22 cellular contexts compared by ENCODE assay signal in genomic region chr4:155552180-155552579, GRCh38.
DNase-seq lines count a peak whose midpoint lies in the region; ATAC-seq, FAIRE-seq and TF ChIP-seq lines count a peak whose summit lies in the region.
"Had no signal": no experiment of that assay in that cellular context is flagged by ENCODE, and none has a peak within 500 bp of the region (broad histone marks: within the 10 kb centered on the region; RNA-seq: fewer than 3 reads in every experiment).

No MANE protein-coding gene starts in this region.

- ATAC-seq in HG03045 (IDR thresholded peaks at IDR 0.05; ENCODE audit: unreplicated experiment), result no peak
- ATAC-seq: A549; activated naive CD4-positive, alpha-beta T cell treated with anti-CD3 and anti-CD28 coated beads, Interleukin-2, amount 50 U/mL, for 72 hours; CD8-positive, alpha-beta T cell had no signal

- H3K36me3 Mint-ChIP-seq in astrocyte (ENCODE audit: low read depth, unreplicated experiment) (no peaks in the 10 kb centered on the region), glutamatergic neuron (ENCODE audit: unreplicated experiment) (peaks cover 13% of the 10 kb centered on the region)
- H3K36me3 Mint-ChIP-seq: CD8-positive, alpha-beta T cell had no signal

- H3K27ac ChIP-seq in astrocyte (ENCODE audit: low read depth, low read length) (no peak overlapping the region), right atrium auricular region (no peak overlapping the region)
- H3K27ac ChIP-seq: A549, HL-60, tibial artery had no signal

- FAIRE-seq in astrocyte (lab: Jason Lieb, UNC), result no peak
- FAIRE-seq in H54 (lab: Jason Lieb, UNC), result no peak
- no peak for FAIRE-seq in GM12891 (lab: Jason Lieb, UNC)
- FAIRE-seq: A549, TTC549 had no signal

- peaks cover 5% of the 10 kb centered on the region for H3K4me1 Mint-ChIP-seq in astrocyte (ENCODE audit: low read depth, unreplicated experiment)
- H3K4me1 Mint-ChIP-seq in glutamatergic neuron (ENCODE audit: low read depth, unreplicated experiment), result no peaks in the 10 kb centered on the region
- H3K4me1 Mint-ChIP-seq: central memory CD8-positive, alpha-beta T cell had no signal

- TF ChIP-seq CTCF in astrocyte (IDR thresholded peaks at IDR 0.05; ENCODE audit: insufficient read depth, low read depth, low read length) (no peak), glutamatergic neuron (IDR thresholded peaks at IDR 0.05; ENCODE audit: partially characterized antibody, unreplicated experiment) (no peak), right atrium auricular region (IDR thresholded peaks at IDR 0.05) (no peak)

- no peaks in the 10 kb centered on the region for H3K4me1 ChIP-seq in astrocyte (ENCODE audit: insufficient read depth, low read length)
- H3K4me1 ChIP-seq in right atrium auricular region, result no peaks in the 10 kb centered on the region
- H3K4me1 ChIP-seq: A549 had no signal

- no peaks in the 10 kb centered on the region for H3K36me3 ChIP-seq in astrocyte (ENCODE audit: insufficient read depth, low read length)
- no peaks in the 10 kb centered on the region for H3K36me3 ChIP-seq in right atrium auricular region
- H3K36me3 ChIP-seq: tibial artery had no signal

- H2AFZ ChIP-seq in astrocyte (ENCODE audit: low read depth, low read length), result no peak overlapping the region

- H3K27me3 Mint-ChIP-seq in astrocyte (ENCODE audit: low read depth, unreplicated experiment) (no peaks in the 10 kb centered on the region), glutamatergic neuron (ENCODE audit: unreplicated experiment) (peaks cover 1% of the 10 kb centered on the region)
- H3K27me3 Mint-ChIP-seq: activated T-cell treated with anti-CD3 and anti-CD28 coated beads, Interleukin-2, amount 50 U/mL, for 24 hours; central memory CD8-positive, alpha-beta T cell had no signal

- peak; percentile 55 for DNase-seq in A172 (ENCODE audit: low spot score)
- DNase-seq in HT1080 (ENCODE audit: low read depth), result peak; percentile 72
- peak; percentile 30 for DNase-seq in astrocyte (ENCODE audit: low read depth)
- DNase-seq in glutamatergic neuron, result peak; percentile 24
- no peak for DNase-seq in right atrium auricular region (ENCODE audit: low spot score)
- DNase-seq in H54 (ENCODE audit: insufficient read length, low spot score), result no peak
- no peak for DNase-seq in GM12891 (ENCODE audit: insufficient read length, low spot score)
- DNase-seq: activated CD4-positive, alpha-beta T cell treated with anti-CD3 and anti-CD28 coated beads, Interleukin-2, amount 50 U/mL, for 4 hours; activated T-cell treated with anti-CD3 and anti-CD28 coated beads, Interleukin-2, amount 50 U/mL, for 24 hours; CD8-positive, alpha-beta T cell; GDM1; kidney; NCI-H1436 treated with DMSO at 0.1 percent for 48 hours; NCI-H446; SK-N-SH; tibial artery had no signal

- no peak overlapping the region for H3K4me3 Mint-ChIP-seq in astrocyte (ENCODE audit: unreplicated experiment)
- H3K4me3 Mint-ChIP-seq in glutamatergic neuron (ENCODE audit: unreplicated experiment), result no peak overlapping the region
- H3K4me3 Mint-ChIP-seq: activated T-cell treated with anti-CD3 and anti-CD28 coated beads, Interleukin-2, amount 50 U/mL, for 24 hours; CD8-positive, alpha-beta T cell; central memory CD8-positive, alpha-beta T cell had no signal

- TF ChIP-seq POLR2A in H54 (IDR thresholded peaks at IDR 0.05; ENCODE audit: low read depth, low read length) (no peak), GM12891 (IDR thresholded peaks at IDR 0.05; ENCODE audit: low read depth, low read length) (no peak)

- no peaks in the 10 kb centered on the region for H3K27me3 ChIP-seq in astrocyte (ENCODE audit: insufficient read depth, low read length)
- no peaks in the 10 kb centered on the region for H3K27me3 ChIP-seq in right atrium auricular region
- H3K27me3 ChIP-seq: tibial artery had no signal

- H3K79me2 ChIP-seq in astrocyte (ENCODE audit: insufficient read depth, low read length), result no peaks in the 10 kb centered on the region

- H4K20me1 ChIP-seq in astrocyte (ENCODE audit: insufficient read depth, low read length), result no peaks in the 10 kb centered on the region

- H3K9me3 ChIP-seq in astrocyte (ENCODE audit: insufficient read depth, low read depth, low read length) (no peaks in the 10 kb centered on the region), right atrium auricular region (peaks cover 0 to 16% of the 10 kb centered on the region in 2 donors)
- H3K9me3 ChIP-seq: A549, SK-N-SH had no signal

- no peak overlapping the region for H3K9ac ChIP-seq in astrocyte (ENCODE audit: low read length)
- H3K9ac ChIP-seq: SK-N-SH had no signal

- no peak overlapping the region for H3K27ac Mint-ChIP-seq in astrocyte (ENCODE audit: unreplicated experiment)
- H3K27ac Mint-ChIP-seq in glutamatergic neuron (ENCODE audit: unreplicated experiment), result no peak overlapping the region
- H3K27ac Mint-ChIP-seq: activated naive CD4-positive, alpha-beta T cell treated with anti-CD3 and anti-CD28 coated beads, Interleukin-2, amount 50 U/mL, for 72 hours; activated T-cell treated with anti-CD3 and anti-CD28 coated beads, Interleukin-2, amount 50 U/mL, for 24 hours; CD8-positive, alpha-beta T cell had no signal

- H3K9me3 Mint-ChIP-seq in astrocyte (ENCODE audit: unreplicated experiment) (peaks cover 12% of the 10 kb centered on the region), glutamatergic neuron (ENCODE audit: unreplicated experiment) (peaks cover 3% of the 10 kb centered on the region)

- no peak overlapping the region for H3K4me2 ChIP-seq in astrocyte (ENCODE audit: low read length)
- H3K4me2 ChIP-seq: A549, SK-N-SH had no signal

- H3K4me3 ChIP-seq in astrocyte (ENCODE audit: insufficient read depth, low read depth, low read length) (no peak overlapping the region), right atrium auricular region (no peak overlapping the region)
- H3K4me3 ChIP-seq: A549, tibial artery had no signal

TF ChIP-seq in GM12891, 5 proteins besides CTCF, POLR2A, EP300 and RAD21:
- no peak for TF ChIP-seq SPI1 (IDR thresholded peaks at IDR 0.05; ENCODE audit: low read depth, low read length)
- TF ChIP-seq TAF1 (IDR thresholded peaks at IDR 0.05; ENCODE audit: low read depth, low read length), result no peak
- no peak for TF ChIP-seq POLR2AphosphoS5 (IDR thresholded peaks at IDR 0.05; ENCODE audit: low read depth, low read length)
- no peak for TF ChIP-seq POU2F2 (IDR thresholded peaks at IDR 0.05; ENCODE audit: low read depth, low read length)
- no peak for TF ChIP-seq PAX5 (IDR thresholded peaks at IDR 0.05; ENCODE audit: insufficient read depth, low read length, severe bottlenecking)

Comparison
In these comparisons a context has a peak if more than half of its experiments do, and no peak if none do; other contexts are left out.
1. DNase-seq: peak in A172 (single experiment), HT1080 (single experiment), astrocyte (single experiment) and glutamatergic neuron (single experiment); none in right atrium auricular region (single experiment), H54 (single experiment) and GM12891 (single experiment).